ENCODE assay signal across 15 cellular contexts in the genomic region with DNA sequence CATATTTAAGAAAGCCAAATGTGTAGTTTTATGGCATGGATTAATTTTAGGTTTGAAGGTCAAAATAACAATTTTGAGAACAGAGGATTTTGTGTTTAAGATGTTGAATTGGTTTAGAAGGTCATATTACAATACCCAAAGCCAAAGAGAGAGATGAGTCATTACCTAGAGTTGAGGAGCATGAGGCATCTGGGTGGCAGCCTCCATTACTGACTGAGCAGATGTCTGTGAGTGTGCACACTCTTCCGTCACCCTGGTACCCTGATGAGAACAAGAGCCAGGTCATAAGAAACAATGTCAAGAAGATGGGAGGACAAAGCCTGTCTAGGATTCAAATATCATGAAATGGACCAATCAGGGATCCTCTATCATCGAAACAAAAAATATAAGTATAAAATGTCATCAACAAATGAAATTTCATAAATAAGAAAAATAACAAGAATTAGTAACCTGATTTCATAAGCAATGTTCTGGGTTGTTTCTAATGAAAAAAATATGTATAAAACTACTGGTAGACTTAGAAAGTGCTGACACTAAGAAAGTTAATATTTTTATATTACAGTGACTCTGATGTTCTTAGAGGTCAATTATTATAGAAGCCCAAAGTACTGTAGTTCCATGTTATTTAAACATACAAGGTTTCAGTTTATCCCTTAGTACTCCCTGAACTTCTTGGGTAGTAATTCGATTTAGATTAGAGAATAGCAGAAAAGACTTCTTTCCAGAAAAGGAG. TPM values are rescaled to one million over a fixed set of nuclear protein-coding genes. Genes with fewer than 3 reads are reported as not detected.
DNase-seq lines count a peak whose midpoint lies in the region; ATAC-seq and TF ChIP-seq lines count a peak whose summit lies in the region.
"Had no signal": no experiment of that assay in that cellular context is flagged by ENCODE, and none has a peak within 500 bp of the region (broad histone marks: within the 10 kb centered on the region; RNA-seq: fewer than 3 reads in every experiment).

No MANE protein-coding gene starts in this region.

- no peak overlapping the region for H3K27ac ChIP-seq in naive thymus-derived CD4-positive, alpha-beta T cell (ENCODE audit: low read depth, low read length)
- H3K27ac ChIP-seq in gastrocnemius medialis: no peak overlapping the region
- H3K27ac ChIP-seq: BLaER1, tibial artery had no signal

- DNase-seq in activated CD8-positive, alpha-beta T cell treated with anti-CD3 and anti-CD28 coated beads for 36 hours: peak; percentile 39
- DNase-seq in activated CD8-positive, alpha-beta T cell treated with anti-CD3 and anti-CD28 coated beads, Interleukin-2, amount 10 ng/mL, durations not matched to agents 7 days and 5 days: no peak
- DNase-seq in M059J (ENCODE audit: low read depth): peak; percentile 76
- peak; percentile 21 for DNase-seq in brain pericyte (ENCODE audit: low read depth, low spot score)
- DNase-seq in naive thymus-derived CD4-positive, alpha-beta T cell: no peak
- no peak for DNase-seq in gastrocnemius medialis
- no peak for DNase-seq in Kasumi-1 (lab: John Stamatoyannopoulos, UW)
- DNase-seq in pons (ENCODE audit: low spot score): no peak
- DNase-seq: left cardiac atrium, NCI-H2029, RPMI8226, tibial artery had no signal

- POLR2A ChIA-PET in activated CD8-positive, alpha-beta T cell treated with anti-CD3 and anti-CD28 coated beads for 36 hours (lab: Charles Lee): no interaction called here
- POLR2A ChIA-PET in activated CD8-positive, alpha-beta T cell treated with anti-CD3 and anti-CD28 coated beads, Interleukin-2, amount 10 ng/mL, durations not matched to agents 7 days and 5 days (lab: Charles Lee): no interaction called here
- POLR2A ChIA-PET in naive thymus-derived CD4-positive, alpha-beta T cell (lab: Charles Lee): no interaction called here

- no peak overlapping the region for H3K4me3 Mint-ChIP-seq in activated CD8-positive, alpha-beta T cell treated with anti-CD3 and anti-CD28 coated beads for 36 hours
- H3K4me3 Mint-ChIP-seq in activated CD8-positive, alpha-beta T cell treated with anti-CD3 and anti-CD28 coated beads, Interleukin-2, amount 10 ng/mL, durations not matched to agents 7 days and 5 days: no peak overlapping the region
- no peak overlapping the region for H3K4me3 Mint-ChIP-seq in naive thymus-derived CD4-positive, alpha-beta T cell
- H3K4me3 Mint-ChIP-seq: WTC11 had no signal

- H3K9me3 Mint-ChIP-seq in activated CD8-positive, alpha-beta T cell treated with anti-CD3 and anti-CD28 coated beads for 36 hours: no peaks in the 10 kb centered on the region
- no peaks in the 10 kb centered on the region for H3K9me3 Mint-ChIP-seq in activated CD8-positive, alpha-beta T cell treated with anti-CD3 and anti-CD28 coated beads, Interleukin-2, amount 10 ng/mL, durations not matched to agents 7 days and 5 days (ENCODE audit: insufficient read depth)
- H3K9me3 Mint-ChIP-seq in naive thymus-derived CD4-positive, alpha-beta T cell: peaks cover 0 to 2% (median 0%) of the 10 kb centered on the region in 11 donors
- H3K9me3 Mint-ChIP-seq: WTC11 had no signal

- in situ Hi-C loops in gastrocnemius medialis (cut with MboI; ENCODE audit: low sequenced_read_pairs in 4 of 4): no loop called here

- TF ChIP-seq CTCF in activated CD8-positive, alpha-beta T cell treated with anti-CD3 and anti-CD28 coated beads for 36 hours (IDR thresholded peaks at IDR 0.05): no peak
- TF ChIP-seq CTCF in gastrocnemius medialis (IDR thresholded peaks at IDR 0.05 in 4 of 5, conservative IDR thresholded peaks at IDR 0.05 in 1 of 5): no peak

- no peaks in the 10 kb centered on the region for H3K36me3 Mint-ChIP-seq in activated CD8-positive, alpha-beta T cell treated with anti-CD3 and anti-CD28 coated beads for 36 hours (ENCODE audit: low read depth)
- H3K36me3 Mint-ChIP-seq in activated CD8-positive, alpha-beta T cell treated with anti-CD3 and anti-CD28 coated beads, Interleukin-2, amount 10 ng/mL, durations not matched to agents 7 days and 5 days (ENCODE audit: low read depth): peaks cover 2% of the 10 kb centered on the region
- H3K36me3 Mint-ChIP-seq in naive thymus-derived CD4-positive, alpha-beta T cell: peaks cover 6 to 45% (median 28%) of the 10 kb centered on the region in 5 donors
- H3K36me3 Mint-ChIP-seq: WTC11 had no signal

- intact Hi-C loops in activated CD8-positive, alpha-beta T cell treated with anti-CD3 and anti-CD28 coated beads for 36 hours (cut with micrococcal nuclease): no loop called here
- intact Hi-C loops in naive thymus-derived CD4-positive, alpha-beta T cell (cut with micrococcal nuclease): no loop called here
- intact Hi-C loops in gastrocnemius medialis (cut with DNase I; ENCODE audit: low total_unique reads): no loop called here

- peak; percentile 88 for ATAC-seq in activated CD8-positive, alpha-beta T cell treated with anti-CD3 and anti-CD28 coated beads for 36 hours
- no peak for ATAC-seq in activated CD8-positive, alpha-beta T cell treated with anti-CD3 and anti-CD28 coated beads, Interleukin-2, amount 10 ng/mL, durations not matched to agents 7 days and 5 days
- peak; percentile 46 for ATAC-seq in naive thymus-derived CD4-positive, alpha-beta T cell
- no peak for ATAC-seq in gastrocnemius medialis
- ATAC-seq: left cardiac atrium, WTC11 had no signal

- no peak overlapping the region for H3K4me3 ChIP-seq in naive thymus-derived CD4-positive, alpha-beta T cell (ENCODE audit: low read length)
- H3K4me3 ChIP-seq in gastrocnemius medialis: no peak overlapping the region
- H3K4me3 ChIP-seq: BLaER1, tibial artery had no signal

- peaks cover 7% of the 10 kb centered on the region for H3K4me1 Mint-ChIP-seq in activated CD8-positive, alpha-beta T cell treated with anti-CD3 and anti-CD28 coated beads for 36 hours (ENCODE audit: low read depth)
- H3K4me1 Mint-ChIP-seq in activated CD8-positive, alpha-beta T cell treated with anti-CD3 and anti-CD28 coated beads, Interleukin-2, amount 10 ng/mL, durations not matched to agents 7 days and 5 days (ENCODE audit: low read depth): peaks cover 9% of the 10 kb centered on the region
- peaks cover 0 to 6% (median 0%) of the 10 kb centered on the region in 7 donors for H3K4me1 Mint-ChIP-seq in naive thymus-derived CD4-positive, alpha-beta T cell
- H3K4me1 Mint-ChIP-seq: WTC11 had no signal

- TF ChIP-seq POLR2A in gastrocnemius medialis (IDR thresholded peaks at IDR 0.05): no peak

- H3K36me3 ChIP-seq in naive thymus-derived CD4-positive, alpha-beta T cell (ENCODE audit: control insufficient read depth in 2 of 3, insufficient read depth in 3 of 3, low read length in 3 of 3): peaks cover 0 to 14% (median 4%) of the 10 kb centered on the region in 3 experiments
- H3K36me3 ChIP-seq in gastrocnemius medialis: no peaks in the 10 kb centered on the region
- H3K36me3 ChIP-seq: BLaER1, tibial artery had no signal

- H3K27me3 Mint-ChIP-seq in activated CD8-positive, alpha-beta T cell treated with anti-CD3 and anti-CD28 coated beads for 36 hours: no peaks in the 10 kb centered on the region
- no peaks in the 10 kb centered on the region for H3K27me3 Mint-ChIP-seq in activated CD8-positive, alpha-beta T cell treated with anti-CD3 and anti-CD28 coated beads, Interleukin-2, amount 10 ng/mL, durations not matched to agents 7 days and 5 days (ENCODE audit: low read depth)
- H3K27me3 Mint-ChIP-seq in naive thymus-derived CD4-positive, alpha-beta T cell: no peaks in the 10 kb centered on the region

- CTCF ChIA-PET in activated CD8-positive, alpha-beta T cell treated with anti-CD3 and anti-CD28 coated beads for 36 hours (lab: Charles Lee): no interaction called here
- CTCF ChIA-PET in activated CD8-positive, alpha-beta T cell treated with anti-CD3 and anti-CD28 coated beads, Interleukin-2, amount 10 ng/mL, durations not matched to agents 7 days and 5 days (lab: Charles Lee): no interaction called here
- CTCF ChIA-PET in naive thymus-derived CD4-positive, alpha-beta T cell (lab: Charles Lee): no interaction called here

- no peak overlapping the region for H3K27ac Mint-ChIP-seq in activated CD8-positive, alpha-beta T cell treated with anti-CD3 and anti-CD28 coated beads for 36 hours
- no peak overlapping the region for H3K27ac Mint-ChIP-seq in activated CD8-positive, alpha-beta T cell treated with anti-CD3 and anti-CD28 coated beads, Interleukin-2, amount 10 ng/mL, durations not matched to agents 7 days and 5 days
- H3K27ac Mint-ChIP-seq in naive thymus-derived CD4-positive, alpha-beta T cell: peak overlapping the region in 1 of 9 donors; percentile 25
- H3K27ac Mint-ChIP-seq: WTC11 had no signal

- H3K27me3 ChIP-seq in naive thymus-derived CD4-positive, alpha-beta T cell (ENCODE audit: control insufficient read depth in 2 of 2, insufficient read depth in 2 of 2, low read length in 2 of 2): no peaks in the 10 kb centered on the region
- H3K27me3 ChIP-seq in gastrocnemius medialis: no peaks in the 10 kb centered on the region
- H3K27me3 ChIP-seq: BLaER1, tibial artery had no signal

- no peaks in the 10 kb centered on the region for H3K9me3 ChIP-seq in naive thymus-derived CD4-positive, alpha-beta T cell (ENCODE audit: control insufficient read depth in 2 of 3, low read length in 3 of 3)
- H3K9me3 ChIP-seq in gastrocnemius medialis: no peaks in the 10 kb centered on the region
- H3K9me3 ChIP-seq: BLaER1, tibial artery had no signal

- no peaks in the 10 kb centered on the region for H3K4me1 ChIP-seq in naive thymus-derived CD4-positive, alpha-beta T cell (ENCODE audit: control insufficient read depth in 2 of 2, insufficient read depth in 2 of 2, low read length in 2 of 2)
- H3K4me1 ChIP-seq in gastrocnemius medialis: no peaks in the 10 kb centered on the region
- H3K4me1 ChIP-seq: BLaER1 had no signal

RNA-seq across cellular contexts. Expression of a gene that starts 20.0 kb away (rescaled TPM):
- total RNA-seq in activated CD8-positive, alpha-beta T cell treated with anti-CD3 and anti-CD28 coated beads for 36 hours: under 1 TPM; 0.38 to 0.65 TPM
- total RNA-seq in activated CD8-positive, alpha-beta T cell treated with anti-CD3 and anti-CD28 coated beads, Interleukin-2, amount 10 ng/mL, durations not matched to agents 7 days and 5 days: 1 to 10 TPM in 1 of 2 experiments, under 1 TPM in 1; 0.68 to 1.2 TPM
- total RNA-seq in M059J (2014; rRNA removed; shearing (Covaris generic)): 0.27 and 2.0 TPM in 2 replicates
- total RNA-seq in naive thymus-derived CD4-positive, alpha-beta T cell: 10 to 100 TPM in 2 of 5 experiments, 1 to 10 TPM in 2, under 1 TPM in 1; 0.75 to 17.5 (median 8.9) TPM
- polyA plus RNA-seq in naive thymus-derived CD4-positive, alpha-beta T cell: under 1 TPM; 0.39 to 0.46 TPM
- 1 to 10 TPM in 2 of 4 donors, under 1 TPM in 2; 0.27 to 3.6 (median 0.96) TPM for total RNA-seq in gastrocnemius medialis
- total RNA-seq: HT-29 had no signal

Comparison
In these comparisons a context has a peak if more than half of its experiments do, and no peak if none do; other contexts are left out.
1. ATAC-seq: peak in activated CD8-positive, alpha-beta T cell treated with anti-CD3 and anti-CD28 coated beads for 36 hours (single experiment) and naive thymus-derived CD4-positive, alpha-beta T cell (single experiment); none in activated CD8-positive, alpha-beta T cell treated with anti-CD3 and anti-CD28 coated beads, Interleukin-2, amount 10 ng/mL, durations not matched to agents 7 days and 5 days (single experiment) and gastrocnemius medialis (0 of 2).
2. DNase-seq: peak in activated CD8-positive, alpha-beta T cell treated with anti-CD3 and anti-CD28 coated beads for 36 hours (single experiment), M059J (single experiment) and brain pericyte (single experiment); none in activated CD8-positive, alpha-beta T cell treated with anti-CD3 and anti-CD28 coated beads, Interleukin-2, amount 10 ng/mL, durations not matched to agents 7 days and 5 days (single experiment), naive thymus-derived CD4-positive, alpha-beta T cell (0 of 9), gastrocnemius medialis (0 of 2), Kasumi-1 (0 of 2) and pons (single experiment).